ENCODE assay signal across 9 cellular contexts in the genomic region with DNA sequence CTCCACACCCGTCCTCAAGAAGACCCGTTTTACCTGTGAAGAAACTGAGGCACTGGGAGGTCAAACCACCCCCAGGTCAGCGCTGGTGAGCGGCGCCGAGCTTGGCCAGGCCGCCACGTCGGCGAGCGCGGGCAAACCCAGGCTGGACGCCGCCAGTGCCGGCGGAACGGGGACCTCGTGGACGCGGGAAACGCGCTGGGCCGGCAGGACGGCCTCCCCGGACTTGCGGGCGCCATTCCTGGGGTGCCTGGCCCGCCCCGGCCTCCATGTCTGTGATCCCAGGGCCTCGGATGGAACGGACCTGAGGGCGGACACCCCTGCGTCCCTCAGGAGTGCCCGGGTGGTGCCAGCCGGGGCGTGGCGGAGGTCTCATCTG. TPM values are rescaled to one million over a fixed set of nuclear protein-coding genes. Genes with fewer than 3 reads are reported as not detected.
A peak's percentile ranks its signal among the peaks of the same experiment; 100 is the strongest.
DNase-seq lines count a peak whose midpoint lies in the region; ATAC-seq and TF ChIP-seq lines count a peak whose summit lies in the region.
"Had no signal": no experiment of that assay in that cellular context is flagged by ENCODE, and none has a peak within 500 bp of the region (broad histone marks: within the 10 kb centered on the region; RNA-seq: fewer than 3 reads in every experiment).

No MANE protein-coding gene starts in this region.

- peak overlapping the region; percentile 80 for H3K27ac ChIP-seq in CD8-positive, alpha-beta memory T cell (ENCODE audit: low read depth, low read length)
- H3K27ac ChIP-seq in Panc1 (ENCODE audit: low read length) (0 out of 2 replicates have a peak overlapping the region, but pooled peaks have one; percentile 17), esophagus squamous epithelium (peak overlapping the region; percentile 85 to 96 (median 92))

- no peak for ATAC-seq in Panc1
- ATAC-seq in GM18517 (IDR thresholded peaks at IDR 0.05; ENCODE audit: unreplicated experiment): no peak
- no peak for ATAC-seq in HG03159 (IDR thresholded peaks at IDR 0.05; ENCODE audit: unreplicated experiment)
- ATAC-seq in HG02870 (IDR thresholded peaks at IDR 0.05; ENCODE audit: unreplicated experiment): no peak

- peaks cover 11% of the 10 kb centered on the region for H3K4me1 ChIP-seq in CD8-positive, alpha-beta memory T cell (ENCODE audit: insufficient read depth, low read length)
- H3K4me1 ChIP-seq in Panc1 (ENCODE audit: control insufficient read depth, insufficient read depth, low read length) (no peaks in the 10 kb centered on the region; the same call in 1 of the 2 replicates), esophagus squamous epithelium (peaks cover 10 to 39% (median 20%) of the 10 kb centered on the region in 3 donors)

- peak overlapping the region; percentile 62 to 85 (median 70) for H3K4me3 Mint-ChIP-seq in CD8-positive, alpha-beta memory T cell
- peak overlapping the region; percentile 59 for H3K4me3 Mint-ChIP-seq in osteocyte (ENCODE audit: unreplicated experiment)

- peak in 1 of 5 donors; percentile 5 for DNase-seq in CD8-positive, alpha-beta memory T cell
- DNase-seq in Panc1 (ENCODE audit: low read depth, low spot score) (no peak), esophagus squamous epithelium (lab: John Stamatoyannopoulos, UW) (no peak), osteocyte (ENCODE audit: extremely low spot score, unreplicated experiment) (no peak), NCI-H69 (lab: John Stamatoyannopoulos, UW) (no peak)
- DNase-seq: NCI-H187 treated with DMSO at 0.1 percent for 48 hours had no signal

- peaks cover 7 to 19% (median 12%) of the 10 kb centered on the region in 3 donors for H3K4me1 Mint-ChIP-seq in CD8-positive, alpha-beta memory T cell
- peaks cover 35% of the 10 kb centered on the region for H3K4me1 Mint-ChIP-seq in osteocyte (ENCODE audit: unreplicated experiment)

- peak overlapping the region; percentile 22 for H3K4me3 ChIP-seq in CD8-positive, alpha-beta memory T cell (ENCODE audit: low read length)
- H3K4me3 ChIP-seq in Panc1 (ENCODE audit: low read depth in 2 of 2, low read length in 2 of 2) (peak overlapping the region; percentile 30 to 59), esophagus squamous epithelium (peak overlapping the region; percentile 55 to 85 (median 80))

- H3K9me3 ChIP-seq in CD8-positive, alpha-beta memory T cell (ENCODE audit: low read length): no peaks in the 10 kb centered on the region
- H3K9me3 ChIP-seq in Panc1 (ENCODE audit: control insufficient read depth, insufficient read depth, low read depth, low read length): peaks cover 7% of the 10 kb centered on the region; the same call in 1 of the 2 replicates
- H3K9me3 ChIP-seq in esophagus squamous epithelium: peaks cover 0 to 39% (median 0%) of the 10 kb centered on the region in 3 donors

- H3K27me3 Mint-ChIP-seq in CD8-positive, alpha-beta memory T cell: no peaks in the 10 kb centered on the region
- no peaks in the 10 kb centered on the region for H3K27me3 Mint-ChIP-seq in osteocyte (ENCODE audit: unreplicated experiment)

- POLR2A ChIA-PET in CD8-positive, alpha-beta memory T cell (lab: Charles Lee): interaction anchor here (1.6 kb wide), 1 partner anchor 55 kb away, joined by 25 read pairs; the partner anchor contains the start of gene PTTG1IP
- POLR2A ChIA-PET in Panc1 (lab: Charles Lee): no interaction called here

- peak overlapping the region in 5 of 8 donors; percentile 26 to 84 (median 70) for H3K27ac Mint-ChIP-seq in CD8-positive, alpha-beta memory T cell
- peak overlapping the region; percentile 47 for H3K27ac Mint-ChIP-seq in osteocyte (ENCODE audit: unreplicated experiment)

- peaks cover 11 to 26% (median 16%) of the 10 kb centered on the region in 5 donors for H3K9me3 Mint-ChIP-seq in CD8-positive, alpha-beta memory T cell
- peaks cover 24% of the 10 kb centered on the region for H3K9me3 Mint-ChIP-seq in osteocyte (ENCODE audit: unreplicated experiment)

- no peak for TF ChIP-seq POLR2A in esophagus squamous epithelium (IDR thresholded peaks at IDR 0.05)

- peaks cover 0 to 3% (median 1%) of the 10 kb centered on the region in 3 donors for H3K36me3 Mint-ChIP-seq in CD8-positive, alpha-beta memory T cell
- H3K36me3 Mint-ChIP-seq in osteocyte (ENCODE audit: unreplicated experiment): peaks cover 5% of the 10 kb centered on the region

- BruUV-seq in Panc1 (replicated peaks; lab: Mats Ljungman, UMichigan): no TSS peak

- CTCF ChIA-PET in CD8-positive, alpha-beta memory T cell (lab: Charles Lee): no interaction called here
- CTCF ChIA-PET in Panc1 (lab: Charles Lee): no interaction called here

- TF ChIP-seq CTCF in Panc1 (IDR thresholded peaks at IDR 0.05) (no peak), esophagus squamous epithelium (IDR thresholded peaks at IDR 0.05) (no peak), osteocyte (IDR thresholded peaks at IDR 0.05) (no peak)

- WGBS in esophagus squamous epithelium, 2 donors: no CpG with 5 or more reads among the region's 37 CpGs

- H3K27me3 ChIP-seq in CD8-positive, alpha-beta memory T cell (ENCODE audit: insufficient read depth, low read length, poor library complexity, severe bottlenecking): no peaks in the 10 kb centered on the region
- H3K27me3 ChIP-seq in Panc1 (ENCODE audit: control insufficient read depth, insufficient read depth, low read length) (no peaks in the 10 kb centered on the region), esophagus squamous epithelium (no peaks in the 10 kb centered on the region)

- H3K36me3 ChIP-seq in CD8-positive, alpha-beta memory T cell (ENCODE audit: insufficient read depth, low read length): no peaks in the 10 kb centered on the region
- H3K36me3 ChIP-seq in Panc1 (ENCODE audit: control insufficient read depth, insufficient read depth, low read length) (no peaks in the 10 kb centered on the region), esophagus squamous epithelium (peaks cover 0 to 4% (median 0%) of the 10 kb centered on the region in 3 donors)

- intact Hi-C loops in Panc1 (cut with micrococcal nuclease; ENCODE audit: unreplicated experiment) (no loop called here), esophagus squamous epithelium (cut with DNase I) (no loop called here)

- in situ Hi-C loops in Panc1 (cut with HindIII; ENCODE audit: low pct_unique_long_range_greater_than_20kb, low sequenced_read_pairs): no loop called here

RNA-seq across cellular contexts. Expression of gene SUMO3, which starts 0.8 kb away (rescaled TPM):
- total RNA-seq in CD8-positive, alpha-beta memory T cell: 10 to 100 TPM; 81.7 to 85.3 TPM
- 88.1 TPM for polyA plus RNA-seq in CD8-positive, alpha-beta memory T cell
- total RNA-seq in Panc1 (2021; ENCODE audit: unreplicated experiment): 41.4 TPM
- 55.8 TPM for polyA plus RNA-seq in Panc1 (2012; ENCODE audit: insufficient read length)
- total RNA-seq in esophagus squamous epithelium: 10 to 100 TPM; 22.9 to 55.0 (median 46.5) TPM
- total RNA-seq in osteocyte: 69.6 and 74.9 TPM in 2 replicates

RNA-seq across cellular contexts. Expression of gene UBE2G2, which starts 17.0 kb away (rescaled TPM):
- total RNA-seq in CD8-positive, alpha-beta memory T cell: 100 to 1,000 TPM; 112 to 116 TPM
- 60.1 TPM for polyA plus RNA-seq in CD8-positive, alpha-beta memory T cell
- total RNA-seq in Panc1 (2021; ENCODE audit: unreplicated experiment) (77.4 TPM), esophagus squamous epithelium (10 to 100 TPM; 27.9 to 70.0 (median 51.1) TPM), osteocyte (74.7 and 78.7 TPM in 2 replicates)
- 69.4 TPM for polyA plus RNA-seq in Panc1 (2012; ENCODE audit: insufficient read length)

RNA-seq across cellular contexts. Expression of gene PTTG1IP, which starts 54.9 kb away (rescaled TPM):
- total RNA-seq in CD8-positive, alpha-beta memory T cell: 10 to 100 TPM; 48.2 to 50.8 TPM
- 69.8 TPM for polyA plus RNA-seq in CD8-positive, alpha-beta memory T cell
- total RNA-seq in Panc1 (2021; ENCODE audit: unreplicated experiment) (226 TPM), esophagus squamous epithelium (100 to 1,000 TPM in 3 of 4 donors, 10 to 100 TPM in 1; 83.1 to 132 (median 114) TPM), osteocyte (318 and 328 TPM in 2 replicates)
- polyA plus RNA-seq in Panc1 (2012; ENCODE audit: insufficient read length): 169 TPM

Comparison
In these comparisons a context has a peak if more than half of its experiments do, and no peak if none do; other contexts are left out.
1. H3K27ac ChIP-seq: peak in every context shown above with its lines; median percentile 92 in esophagus squamous epithelium; 80 in CD8-positive, alpha-beta memory T cell; 17 in Panc1.
2. H3K4me3 ChIP-seq: peak in every context shown above with its lines; median percentile 80 in esophagus squamous epithelium; 44 in Panc1; 22 in CD8-positive, alpha-beta memory T cell.